ENCODE assay signal across 8 cellular contexts in genomic region chr6:5619249-5619648, GRCh38.
DNase-seq lines count a peak whose midpoint lies in the region; ATAC-seq and TF ChIP-seq lines count a peak whose summit lies in the region.
"Had no signal": no experiment of that assay in that cellular context is flagged by ENCODE, and none has a peak within 500 bp of the region (broad histone marks: within the 10 kb centered on the region; RNA-seq: fewer than 3 reads in every experiment).

No MANE protein-coding gene starts in this region.

- H3K4me1 Mint-ChIP-seq in activated CD4-positive, alpha-beta memory T cell treated with anti-CD3 and anti-CD28 coated beads, Interleukin-2, amount 10 ng/mL, durations not matched to agents 7 days and 5 days = peaks cover 15% of the 10 kb centered on the region
- H3K4me1 Mint-ChIP-seq in osteocyte (ENCODE audit: unreplicated experiment) = no peaks in the 10 kb centered on the region

- peak overlapping the region; percentile 60 for H3K27ac Mint-ChIP-seq in activated CD4-positive, alpha-beta memory T cell treated with anti-CD3 and anti-CD28 coated beads, Interleukin-2, amount 10 ng/mL, durations not matched to agents 7 days and 5 days
- no peak overlapping the region for H3K27ac Mint-ChIP-seq in osteocyte (ENCODE audit: unreplicated experiment)

- H3K27me3 Mint-ChIP-seq in activated CD4-positive, alpha-beta memory T cell treated with anti-CD3 and anti-CD28 coated beads, Interleukin-2, amount 10 ng/mL, durations not matched to agents 7 days and 5 days = no peaks in the 10 kb centered on the region
- H3K27me3 Mint-ChIP-seq in osteocyte (ENCODE audit: unreplicated experiment) = no peaks in the 10 kb centered on the region

- ATAC-seq in HG03103 (IDR thresholded peaks at IDR 0.05; ENCODE audit: low read depth, unreplicated experiment) (peak; percentile 92), GM19455 (IDR thresholded peaks at IDR 0.05; ENCODE audit: unreplicated experiment) (no peak)

- POLR2A ChIA-PET in activated CD4-positive, alpha-beta memory T cell treated with anti-CD3 and anti-CD28 coated beads, Interleukin-2, amount 10 ng/mL, durations not matched to agents 7 days and 5 days (lab: Charles Lee) = no interaction called here

- CTCF ChIA-PET in activated CD4-positive, alpha-beta memory T cell treated with anti-CD3 and anti-CD28 coated beads, Interleukin-2, amount 10 ng/mL, durations not matched to agents 7 days and 5 days (lab: Charles Lee) = no interaction called here

- H3K4me3 Mint-ChIP-seq in activated CD4-positive, alpha-beta memory T cell treated with anti-CD3 and anti-CD28 coated beads, Interleukin-2, amount 10 ng/mL, durations not matched to agents 7 days and 5 days = no peak overlapping the region
- no peak overlapping the region for H3K4me3 Mint-ChIP-seq in osteocyte (ENCODE audit: unreplicated experiment)

- DNase-seq in GM19240 (ENCODE audit: insufficient read length, low spot score) (peak; percentile 21), osteocyte (ENCODE audit: extremely low spot score, unreplicated experiment) (no peak), DMS114 treated with DMSO at 0.1 percent for 48 hours (lab: John Stamatoyannopoulos, UW; ENCODE audit: unreplicated experiment) (no peak)
- peak; percentile 63 for DNase-seq in activated CD4-positive, alpha-beta memory T cell treated with anti-CD3 and anti-CD28 coated beads, Interleukin-2, amount 10 ng/mL, durations not matched to agents 7 days and 5 days
- DNase-seq in stimulated activated CD8-positive, alpha-beta memory T cell treated with anti-CD3 and anti-CD28 coated beads, Interleukin-15, amount 100 ng/mL, for 1 hour (ENCODE audit: low read depth) = peak; percentile 8
- DNase-seq: hippocampal formation had no signal

- no peaks in the 10 kb centered on the region for H3K9me3 Mint-ChIP-seq in activated CD4-positive, alpha-beta memory T cell treated with anti-CD3 and anti-CD28 coated beads, Interleukin-2, amount 10 ng/mL, durations not matched to agents 7 days and 5 days
- H3K9me3 Mint-ChIP-seq in osteocyte (ENCODE audit: unreplicated experiment) = peaks cover 9% of the 10 kb centered on the region

- no peak for TF ChIP-seq CTCF in osteocyte (IDR thresholded peaks at IDR 0.05)

- peaks cover 27% of the 10 kb centered on the region for H3K36me3 Mint-ChIP-seq in activated CD4-positive, alpha-beta memory T cell treated with anti-CD3 and anti-CD28 coated beads, Interleukin-2, amount 10 ng/mL, durations not matched to agents 7 days and 5 days (ENCODE audit: low read depth)
- H3K36me3 Mint-ChIP-seq in osteocyte (ENCODE audit: unreplicated experiment) = peaks cover 12% of the 10 kb centered on the region

Comparison
In these comparisons a context has a peak if more than half of its experiments do, and no peak if none do; other contexts are left out.
1. DNase-seq: peak in GM19240 (single experiment), activated CD4-positive, alpha-beta memory T cell treated with anti-CD3 and anti-CD28 coated beads, Interleukin-2, amount 10 ng/mL, durations not matched to agents 7 days and 5 days (single experiment) and stimulated activated CD8-positive, alpha-beta memory T cell treated with anti-CD3 and anti-CD28 coated beads, Interleukin-15, amount 100 ng/mL, for 1 hour (single experiment); none in osteocyte (single experiment) and DMS114 treated with DMSO at 0.1 percent for 48 hours (single experiment).